ENCODE assay signal across 21 cellular contexts in genomic region chr15:39602143-39602542, GRCh38. TPM values are rescaled to one million over a fixed set of nuclear protein-coding genes. Genes with fewer than 3 reads are reported as not detected.
DNase-seq lines count a peak whose midpoint lies in the region; ATAC-seq and TF ChIP-seq lines count a peak whose summit lies in the region.
"Had no signal": no experiment of that assay in that cellular context is flagged by ENCODE, and none has a peak within 500 bp of the region (broad histone marks: within the 10 kb centered on the region; RNA-seq: fewer than 3 reads in every experiment).

No MANE protein-coding gene starts in this region.

- H3K4me2 ChIP-seq in GM23338: no peak overlapping the region

- CTCF ChIA-PET in WTC11 (lab: Charles Lee): interaction anchor here (0.7 to 7.5 kb wide), 12 partner anchors 9 to 154 kb away, joined by 3 to 80 read pairs (median 3); no protein-coding TSS in a partner anchor

- H3K79me2 ChIP-seq in GM23338 (replicated peaks; ENCODE audit: insufficient read depth): no peaks in the 10 kb centered on the region

- no peaks in the 10 kb centered on the region for H3K4me1 Mint-ChIP-seq in GM23338
- no peaks in the 10 kb centered on the region for H3K4me1 Mint-ChIP-seq in WTC11

- H3K4me3 ChIP-seq in BE2C (ENCODE audit: low read depth, low read length) (no peak overlapping the region), GM23338 (no peak overlapping the region)
- H3K4me3 ChIP-seq: gastrocnemius medialis, right atrium auricular region, testis had no signal

- H3K36me3 ChIP-seq in BE2C (no peaks in the 10 kb centered on the region), GM23338 (ENCODE audit: insufficient read depth) (no peaks in the 10 kb centered on the region; the same call in 1 of the 2 replicates)
- H3K36me3 ChIP-seq: gastrocnemius medialis, right atrium auricular region had no signal

- H4K20me1 ChIP-seq in GM23338 (replicated peaks; ENCODE audit: insufficient read depth): no peaks in the 10 kb centered on the region

- H3K27ac ChIP-seq in GM23338 (ENCODE audit: low read depth): no peak overlapping the region
- H3K27ac ChIP-seq: gastrocnemius medialis, right atrium auricular region, RWPE1, testis had no signal

- no peaks in the 10 kb centered on the region for H3K9me3 Mint-ChIP-seq in GM23338
- no peaks in the 10 kb centered on the region for H3K9me3 Mint-ChIP-seq in WTC11
- H3K9me3 Mint-ChIP-seq: effector memory CD8-positive, alpha-beta T cell had no signal

- H3K9me3 ChIP-seq in BE2C: no peaks in the 10 kb centered on the region
- H3K9me3 ChIP-seq: gastrocnemius medialis, right atrium auricular region, testis had no signal

- no peak overlapping the region for H2AFZ ChIP-seq in GM23338

- no peaks in the 10 kb centered on the region for H3K4me1 ChIP-seq in BE2C
- H3K4me1 ChIP-seq in GM23338 (ENCODE audit: insufficient read depth): no peaks in the 10 kb centered on the region
- H3K4me1 ChIP-seq: gastrocnemius medialis, right atrium auricular region had no signal

- DNase-seq in BE2C (no peak), GM23338 (ENCODE audit: low spot score) (peak; percentile 78), WTC11 (ENCODE audit: low spot score) (peak; percentile 40), islet precursor cell (peak; percentile 66), NCI-H1092 treated with DMSO at 0.1 percent for 48 hours (lab: John Stamatoyannopoulos, UW) (no peak), pons (ENCODE audit: low spot score) (no peak), NCI-H128 (lab: John Stamatoyannopoulos, UW; ENCODE audit: unreplicated experiment) (no peak)
- no peak for DNase-seq in activated CD8-positive, alpha-beta memory T cell treated with anti-CD3 and anti-CD28 coated beads for 24 hours
- DNase-seq: activated CD8-positive, alpha-beta memory T cell treated with anti-CD3 and anti-CD28 coated beads, Interleukin-2, amount 50 U/mL, for 48 hours; activated naive CD4-positive, alpha-beta T cell treated with anti-CD3 and anti-CD28 coated beads, Interleukin-2, amount 50 U/mL, for 16 hours; AML-193; effector memory CD8-positive, alpha-beta T cell; gastrocnemius medialis; mammary epithelial cell; NCI-H187; NCI-H524; stimulated activated CD8-positive, alpha-beta memory T cell treated with anti-CD3 and anti-CD28 coated beads, Interleukin-4, amount 100 ng/mL, for 48 hours; T-helper 17 cell; testis had no signal

- POLR2A ChIA-PET in WTC11 (lab: Charles Lee): no interaction called here

- no peak overlapping the region for H3K4me3 Mint-ChIP-seq in GM23338
- H3K4me3 Mint-ChIP-seq in WTC11: no peak overlapping the region
- H3K4me3 Mint-ChIP-seq: effector memory CD8-positive, alpha-beta T cell; T-helper 17 cell had no signal

- H3K27me3 ChIP-seq in BE2C (no peaks in the 10 kb centered on the region), GM23338 (ENCODE audit: insufficient read depth) (no peaks in the 10 kb centered on the region)
- H3K27me3 ChIP-seq: gastrocnemius medialis, right atrium auricular region, testis had no signal

- no peaks in the 10 kb centered on the region for H3F3A ChIP-seq in GM23338 (replicated peaks; ENCODE audit: low read depth)

- TF ChIP-seq CTCF in BE2C (IDR thresholded peaks at IDR 0.05; ENCODE audit: low read depth, low read length) (peak; percentile 21; the same call in 1 of the 2 replicates), GM23338 (conservative IDR thresholded peaks at IDR 0.05; ENCODE audit: low read depth in 2 of 2) (peak; percentile 67 to 74), WTC11 (IDR thresholded peaks at IDR 0.05) (no peak)

- H3K27ac Mint-ChIP-seq in GM23338: no peak overlapping the region
- H3K27ac Mint-ChIP-seq in WTC11: no peak overlapping the region
- H3K27ac Mint-ChIP-seq: T-helper 17 cell had no signal

- no peaks in the 10 kb centered on the region for H3K27me3 Mint-ChIP-seq in GM23338 (ENCODE audit: insufficient read depth, low read depth, poor library complexity)
- no peaks in the 10 kb centered on the region for H3K27me3 Mint-ChIP-seq in WTC11 (ENCODE audit: low read depth)
- H3K27me3 Mint-ChIP-seq: effector memory CD8-positive, alpha-beta T cell; T-helper 17 cell had no signal

- ATAC-seq in GM23338: peak; percentile 72
- peak; percentile 87 for ATAC-seq in WTC11
- ATAC-seq: effector memory CD8-positive, alpha-beta T cell; gastrocnemius medialis; T-helper 17 cell had no signal

- H3K36me3 Mint-ChIP-seq in GM23338 (ENCODE audit: low read depth) (no peaks in the 10 kb centered on the region), WTC11 (no peaks in the 10 kb centered on the region)

- no peaks in the 10 kb centered on the region for H3K9me2 ChIP-seq in GM23338 (ENCODE audit: insufficient read depth)

TF ChIP-seq in WTC11, 78 proteins besides CTCF, POLR2A, EP300 and RAD21:
- no peak for TF ChIP-seq TEAD1 (CRISPR knock-in tag; IDR thresholded peaks at IDR 0.05)
- TF ChIP-seq AFF4 (CRISPR knock-in tag; IDR thresholded peaks at IDR 0.05; ENCODE audit: borderline replicate concordance): no peak
- TF ChIP-seq PREB (CRISPR knock-in tag; IDR thresholded peaks at IDR 0.05; ENCODE audit: borderline replicate concordance): no peak
- no peak for TF ChIP-seq STAT6 (CRISPR knock-in tag; conservative IDR thresholded peaks at IDR 0.05; ENCODE audit: low read depth)
- no peak for TF ChIP-seq FOXP1 (CRISPR knock-in tag; IDR thresholded peaks at IDR 0.05; ENCODE audit: borderline replicate concordance)

RNA-seq across cellular contexts. Expression of gene THBS1, which starts 21.3 kb away (rescaled TPM):
- polyA plus RNA-seq in BE2C (2012; ENCODE audit: insufficient read depth, insufficient read length, low read depth): 0.90 TPM
- total RNA-seq in GM23338 (2014; rRNA removed; shearing (Covaris generic)): 81.3 and 81.9 TPM in 2 replicates
- 14.2 and 21.7 TPM in 2 replicates for polyA plus RNA-seq in GM23338 (2016; fragmentation: Nextera tagmentation; extraction: Ambion mirVana)
- 37.1 to 41.4 TPM (median 41.2 TPM) in 3 replicates for total RNA-seq in WTC11 (2021)

Comparison
In these comparisons a context has a peak if more than half of its experiments do, and no peak if none do; other contexts are left out.
1. DNase-seq: peak in GM23338 (single experiment), WTC11 (single experiment) and islet precursor cell (single experiment); none in BE2C (single experiment), NCI-H1092 treated with DMSO at 0.1 percent for 48 hours (single experiment), pons (single experiment), NCI-H128 (single experiment) and activated CD8-positive, alpha-beta memory T cell treated with anti-CD3 and anti-CD28 coated beads for 24 hours (single experiment).